8 cellular contexts compared by ENCODE assay signal in genomic region chr6:33425668-33426577, GRCh38. TPM values are rescaled to one million over a fixed set of nuclear protein-coding genes. Genes with fewer than 3 reads are reported as not detected.
A peak's percentile ranks its signal among the peaks of the same experiment; 100 is the strongest.
DNase-seq lines count a peak whose midpoint lies in the region; ATAC-seq and TF ChIP-seq lines count a peak whose summit lies in the region.

No MANE protein-coding gene starts in this region.

- ATAC-seq in GM19351 (IDR thresholded peaks at IDR 0.05; ENCODE audit: unreplicated experiment) (peak; percentile 45), heart left ventricle (peak; percentile 73 to 85 (median 82)), upper lobe of right lung (peak; percentile 86)

- peak overlapping the region; percentile 52 for H3K27ac ChIP-seq in MM.1S (ENCODE audit: low read length)
- H3K27ac ChIP-seq in adipose tissue (ENCODE audit: low read depth, low read length) = peak overlapping the region; percentile 86
- peak overlapping the region; percentile 82 to 98 (median 94) for H3K27ac ChIP-seq in heart left ventricle
- peak overlapping the region; percentile 92 for H3K27ac ChIP-seq in upper lobe of right lung

- H4K20me1 ChIP-seq in MM.1S (ENCODE audit: insufficient read depth, low read length) = no peaks in the 10 kb centered on the region

- no peaks in the 10 kb centered on the region for H3K27me3 ChIP-seq in BE2C
- H3K27me3 ChIP-seq in MM.1S (replicated peaks; ENCODE audit: insufficient read depth, low read length) = peaks cover 34% of the 10 kb centered on the region
- H3K27me3 ChIP-seq in heart left ventricle = no peaks in the 10 kb centered on the region
- H3K27me3 ChIP-seq in upper lobe of right lung = no peaks in the 10 kb centered on the region

- H3F3A ChIP-seq in MM.1S (ENCODE audit: insufficient read depth, low read length) = peaks cover 28% of the 10 kb centered on the region

- no peaks in the 10 kb centered on the region for H3K36me3 ChIP-seq in BE2C
- no peaks in the 10 kb centered on the region for H3K36me3 ChIP-seq in MM.1S (replicated peaks; ENCODE audit: insufficient read depth, low read length)
- H3K36me3 ChIP-seq in heart left ventricle = no peaks in the 10 kb centered on the region
- no peaks in the 10 kb centered on the region for H3K36me3 ChIP-seq in upper lobe of right lung

- no peak for TF ChIP-seq POLR2A in heart left ventricle (IDR thresholded peaks at IDR 0.05)

- H3K9me2 ChIP-seq in MM.1S (replicated peaks; ENCODE audit: insufficient read depth, low read length) = no peaks in the 10 kb centered on the region

- H3K79me2 ChIP-seq in MM.1S (ENCODE audit: low read length) = no peaks in the 10 kb centered on the region

- TF ChIP-seq CTCF in BE2C (IDR thresholded peaks at IDR 0.05; ENCODE audit: low read depth, low read length) = peak; percentile 69
- TF ChIP-seq CTCF in MM.1S (IDR thresholded peaks at IDR 0.05; ENCODE audit: low read length) = peak; percentile 44
- peak; percentile 29 to 76 (median 60) for TF ChIP-seq CTCF in heart left ventricle (IDR thresholded peaks at IDR 0.05)
- TF ChIP-seq CTCF in upper lobe of right lung (IDR thresholded peaks at IDR 0.05) = peak; percentile 64

- H3K9me3 ChIP-seq in BE2C (no peaks in the 10 kb centered on the region), MM.1S (replicated peaks; ENCODE audit: insufficient read depth, low read length) (no peaks in the 10 kb centered on the region), heart left ventricle (no peaks in the 10 kb centered on the region), upper lobe of right lung (no peaks in the 10 kb centered on the region)

- intact Hi-C loops in heart left ventricle (cut with DNase I) = loop anchor here in 6 of 10 donors (1.0 to 10.0 kb wide), 5 partner anchors 34 to 149 kb away; partner anchors contain the start of gene KIFC1 (in 5 of the 6)
- intact Hi-C loops in posterior vena cava (cut with DNase I) = no loop called here
- intact Hi-C loops in upper lobe of right lung (cut with DNase I) = no loop called here

- H2AFZ ChIP-seq in MM.1S (ENCODE audit: low read length) = peak overlapping the region; percentile 64

- peaks cover 4% of the 10 kb centered on the region; the same call in 1 of the 2 replicates for H3K4me1 ChIP-seq in BE2C
- H3K4me1 ChIP-seq in MM.1S (ENCODE audit: low read length) = peaks cover 24% of the 10 kb centered on the region
- peaks cover 0 to 60% (median 46%) of the 10 kb centered on the region in 12 donors for H3K4me1 ChIP-seq in heart left ventricle
- H3K4me1 ChIP-seq in upper lobe of right lung = peaks cover 43% of the 10 kb centered on the region

- WGBS in adipose tissue, 3 donors = 0 to 3% (median 1%) methylated on average over 29 to 43 of the region's 43 CpGs
- whole genome bisulfite sequencing in heart left ventricle, 4 donors = 1 to 4% (median 1%) methylated on average over 23 to 42 of the region's 43 CpGs

- peak overlapping the region; percentile 60 for H3K4me3 ChIP-seq in BE2C (ENCODE audit: low read depth, low read length)
- H3K4me3 ChIP-seq in MM.1S (ENCODE audit: low read length) = peak overlapping the region; percentile 80
- H3K4me3 ChIP-seq in heart left ventricle = peak overlapping the region; percentile 40 to 76 (median 68)
- peak overlapping the region; percentile 64 for H3K4me3 ChIP-seq in upper lobe of right lung

- peak overlapping the region; percentile 61 for H3K9ac ChIP-seq in MM.1S (ENCODE audit: low read length)

- peak overlapping the region; percentile 87 for H3K4me2 ChIP-seq in MM.1S (ENCODE audit: low read depth, low read length)

- DNase-seq in BE2C (peak; percentile 95), MM.1S (peak; percentile 68), T follicular helper cell (ENCODE audit: low read depth) (peak; percentile 75), heart left ventricle (peak; percentile 90 to 92 (median 90)), posterior vena cava (ENCODE audit: low spot score) (peak; percentile 96), upper lobe of right lung (peak; percentile 96)

RNA-seq across cellular contexts. Expression of gene SYNGAP1, which starts 6.1 kb away (rescaled TPM):
- polyA plus RNA-seq in BE2C (2012; ENCODE audit: insufficient read depth, insufficient read length, low read depth) = 191 TPM
- 10 to 100 TPM in 1 of 3 donors, 1 to 10 TPM in 2; 4.2 to 16.1 (median 7.2) TPM for polyA plus RNA-seq in adipose tissue
- 1 to 10 TPM; 2.4 to 9.9 (median 4.4) TPM for total RNA-seq in heart left ventricle
- 1 to 10 TPM; 5.0 to 5.8 TPM for polyA plus RNA-seq in heart left ventricle
- total RNA-seq in posterior vena cava = 10 to 100 TPM; 15.4 to 19.3 TPM
- 23.0 TPM for total RNA-seq in upper lobe of right lung

RNA-seq across cellular contexts. Expression of gene CUTA, which starts 8.0 kb away (rescaled TPM):
- polyA plus RNA-seq in BE2C (2012; ENCODE audit: insufficient read depth, insufficient read length, low read depth) = 362 TPM
- 100 to 1,000 TPM; 123 to 153 (median 148) TPM for polyA plus RNA-seq in adipose tissue
- total RNA-seq in heart left ventricle = 100 to 1,000 TPM in 8 of 9 donors, 10 to 100 TPM in 1; 99.3 to 142 (median 120) TPM
- 100 to 1,000 TPM; 139 to 142 TPM for polyA plus RNA-seq in heart left ventricle
- total RNA-seq in posterior vena cava = 100 to 1,000 TPM; 107 to 110 TPM
- 144 TPM for total RNA-seq in upper lobe of right lung

RNA-seq across cellular contexts. Expression of gene PHF1, which starts 15.1 kb away (rescaled TPM):
- polyA plus RNA-seq in BE2C (2012; ENCODE audit: insufficient read depth, insufficient read length, low read depth) = 61.3 TPM
- polyA plus RNA-seq in adipose tissue (100 to 1,000 TPM in 1 of 3 donors, 10 to 100 TPM in 2; 52.3 to 106 (median 73.9) TPM), heart left ventricle (10 to 100 TPM; 54.0 to 77.0 TPM)
- total RNA-seq in heart left ventricle (10 to 100 TPM; 43.0 to 82.1 (median 47.3) TPM), posterior vena cava (10 to 100 TPM; 46.3 to 67.6 TPM), upper lobe of right lung (74.3 TPM)

RNA-seq across cellular contexts. Expression of gene ZBTB9, which starts 28.5 kb away (rescaled TPM):
- 90.5 TPM for polyA plus RNA-seq in BE2C (2012; ENCODE audit: insufficient read depth, insufficient read length, low read depth)
- 1 to 10 TPM in 2 of 3 donors, under 1 TPM in 1; 0.79 to 3.1 (median 1.8) TPM for polyA plus RNA-seq in adipose tissue
- total RNA-seq in heart left ventricle = 1 to 10 TPM; 2.5 to 6.4 (median 4.7) TPM
- polyA plus RNA-seq in heart left ventricle = 1 to 10 TPM; 2.2 to 5.6 TPM
- 1 to 10 TPM; 3.9 to 5.0 TPM for total RNA-seq in posterior vena cava
- 5.8 TPM for total RNA-seq in upper lobe of right lung

RNA-seq across cellular contexts. Expression of gene KIFC1, which starts 34.3 kb away (rescaled TPM):
- 13.5 TPM for polyA plus RNA-seq in BE2C (2012; ENCODE audit: insufficient read depth, insufficient read length, low read depth)
- under 1 TPM; 0.55 to 0.56 (median 0.56) TPM for polyA plus RNA-seq in adipose tissue
- 1 to 10 TPM in 3 of 9 donors, under 1 TPM in 3, not detected in 3; 0.39 to 7.0 (median 1.0) TPM for total RNA-seq in heart left ventricle
- under 1 TPM; 0.04 to 0.30 TPM for polyA plus RNA-seq in heart left ventricle
- total RNA-seq in posterior vena cava = 1 to 10 TPM in 1 of 2 donors, under 1 TPM in 1; 0.29 to 1.0 TPM
- 2.3 TPM for total RNA-seq in upper lobe of right lung

Comparison
In these comparisons a context has a peak if more than half of its experiments do, and no peak if none do; other contexts are left out.
1. Peak in every context shown above with its lines: DNase-seq, ATAC-seq, H3K4me3 ChIP-seq and H3K27ac ChIP-seq.
2. intact Hi-C loops: an anchor here in heart left ventricle (1.0 to 10.0 kb wide); none called in posterior vena cava and upper lobe of right lung.